In genomic region chr18:52319423-52319822, GRCh38 we compare ENCODE assay signal across 21 cellular contexts. TPM values are rescaled to one million over a fixed set of nuclear protein-coding genes. Genes with fewer than 3 reads are reported as not detected.
"Had no signal": no experiment of that assay in that cellular context is flagged by ENCODE, and none has a peak within 500 bp of the region (broad histone marks: within the 10 kb centered on the region; RNA-seq: fewer than 3 reads in every experiment).

No MANE protein-coding gene starts in this region.

- H3K9me3 Mint-ChIP-seq: activated CD4-positive, alpha-beta T cell treated with anti-CD3 and anti-CD28 coated beads, Interleukin-2, amount 10 ng/mL, durations not matched to agents 24 days and 14 days; activated T-cell treated with anti-CD3 and anti-CD28 coated beads, Interleukin-2, amount 50 U/mL, for 4 hours; dendritic cell treated with granulocyte-macrophage colony-stimulating factor and Interleukin-4, amounts not matched to agents 40 ng/mL and 50 ng/mL, for 4 days had no signal

- H3K9me3 ChIP-seq: ascending aorta, thoracic aorta, upper lobe of left lung had no signal

- DNase-seq: activated CD4-positive, alpha-beta T cell treated with anti-CD3 and anti-CD28 coated beads, Interleukin-2, amount 10 ng/mL, durations not matched to agents 24 days and 14 days; activated CD8-positive, alpha-beta memory T cell treated with anti-CD3 and anti-CD28 coated beads, Interleukin-2, amount 50 U/mL, for 4 hours; activated naive CD4-positive, alpha-beta T cell treated with anti-CD3 and anti-CD28 coated beads, Interleukin-2, amount 50 U/mL, for 16 hours; activated T-cell treated with anti-CD3 and anti-CD28 coated beads, Interleukin-2, amount 50 U/mL, for 4 hours; effector CD8-positive, alpha-beta T cell; left cardiac atrium; nucleus accumbens; spleen; stimulated activated naive B cell treated with anti-CD40 and anti-IgM and Interleukin-4, amounts not matched to agents 10 μg/mL and 1 μg/mL and 100 μg/mL, for 72 hours; T-helper 1 cell; T-helper 9 cell; upper lobe of left lung had no signal

- H3K27me3 Mint-ChIP-seq: activated CD4-positive, alpha-beta T cell treated with anti-CD3 and anti-CD28 coated beads, Interleukin-2, amount 10 ng/mL, durations not matched to agents 24 days and 14 days; dendritic cell treated with granulocyte-macrophage colony-stimulating factor and Interleukin-4, amounts not matched to agents 40 ng/mL and 50 ng/mL, for 4 days; natural killer cell treated with Interleukin-12 subunit alpha and Interleukin-12 subunit beta and Interleukin-15 and Interleukin-18, amount 100 ng/mL, for 72 hours; stimulated activated naive B cell treated with anti-CD40 and anti-IgM and Interleukin-4, amounts not matched to agents 10 μg/mL and 1 μg/mL and 100 μg/mL, for 72 hours had no signal

- H3K36me3 ChIP-seq: ascending aorta, esophagus muscularis mucosa, spleen, thoracic aorta, upper lobe of left lung had no signal

- H3K27me3 ChIP-seq: ascending aorta, esophagus muscularis mucosa, hepatocyte, spleen, upper lobe of left lung had no signal

- H3K27ac Mint-ChIP-seq: activated CD4-positive, alpha-beta T cell treated with anti-CD3 and anti-CD28 coated beads, Interleukin-2, amount 10 ng/mL, durations not matched to agents 24 days and 14 days; dendritic cell treated with granulocyte-macrophage colony-stimulating factor and Interleukin-4, amounts not matched to agents 40 ng/mL and 50 ng/mL, for 4 days; natural killer cell treated with Interleukin-12 subunit alpha and Interleukin-12 subunit beta and Interleukin-15 and Interleukin-18, amount 100 ng/mL, for 72 hours had no signal

- H3K4me1 ChIP-seq: ascending aorta, esophagus muscularis mucosa, spleen, upper lobe of left lung had no signal

- H3K27ac ChIP-seq: ascending aorta, esophagus muscularis mucosa, hepatocyte, spleen, thoracic aorta, upper lobe of left lung had no signal

- H3K4me1 Mint-ChIP-seq: activated CD4-positive, alpha-beta T cell treated with anti-CD3 and anti-CD28 coated beads, Interleukin-2, amount 10 ng/mL, durations not matched to agents 24 days and 14 days; stimulated activated naive B cell treated with anti-CD40 and anti-IgM and Interleukin-4, amounts not matched to agents 10 μg/mL and 1 μg/mL and 100 μg/mL, for 72 hours had no signal

- H3K36me3 Mint-ChIP-seq: natural killer cell treated with Interleukin-12 subunit alpha and Interleukin-12 subunit beta and Interleukin-15 and Interleukin-18, amount 100 ng/mL, for 72 hours; stimulated activated naive B cell treated with anti-CD40 and anti-IgM and Interleukin-4, amounts not matched to agents 10 μg/mL and 1 μg/mL and 100 μg/mL, for 72 hours had no signal

- H3K4me3 Mint-ChIP-seq: activated CD4-positive, alpha-beta T cell treated with anti-CD3 and anti-CD28 coated beads, Interleukin-2, amount 10 ng/mL, durations not matched to agents 24 days and 14 days; activated T-cell treated with anti-CD3 and anti-CD28 coated beads, Interleukin-2, amount 50 U/mL, for 4 hours; dendritic cell treated with granulocyte-macrophage colony-stimulating factor and Interleukin-4, amounts not matched to agents 40 ng/mL and 50 ng/mL, for 4 days; natural killer cell treated with Interleukin-12 subunit alpha and Interleukin-12 subunit beta and Interleukin-15 and Interleukin-18, amount 100 ng/mL, for 72 hours; stimulated activated naive B cell treated with anti-CD40 and anti-IgM and Interleukin-4, amounts not matched to agents 10 μg/mL and 1 μg/mL and 100 μg/mL, for 72 hours had no signal

- H3K4me3 ChIP-seq: ascending aorta, esophagus muscularis mucosa, hepatocyte, spleen, thoracic aorta, upper lobe of left lung had no signal

RNA-seq across cellular contexts. Expression of gene DCC, which starts 20.6 kb away (rescaled TPM):
- total RNA-seq: activated CD4-positive, alpha-beta T cell treated with anti-CD3 and anti-CD28 coated beads, Interleukin-2, amount 10 ng/mL, durations not matched to agents 24 days and 14 days; activated T-cell treated with anti-CD3 and anti-CD28 coated beads, Interleukin-2, amount 50 U/mL, for 4 hours; ascending aorta; endothelial cell of umbilical vein; fibroblast of villous mesenchyme; natural killer cell treated with Interleukin-12 subunit alpha and Interleukin-12 subunit beta and Interleukin-15 and Interleukin-18, amount 100 ng/mL, for 72 hours; sciatic nerve; thoracic aorta had no signal
